In the genomic region with DNA sequence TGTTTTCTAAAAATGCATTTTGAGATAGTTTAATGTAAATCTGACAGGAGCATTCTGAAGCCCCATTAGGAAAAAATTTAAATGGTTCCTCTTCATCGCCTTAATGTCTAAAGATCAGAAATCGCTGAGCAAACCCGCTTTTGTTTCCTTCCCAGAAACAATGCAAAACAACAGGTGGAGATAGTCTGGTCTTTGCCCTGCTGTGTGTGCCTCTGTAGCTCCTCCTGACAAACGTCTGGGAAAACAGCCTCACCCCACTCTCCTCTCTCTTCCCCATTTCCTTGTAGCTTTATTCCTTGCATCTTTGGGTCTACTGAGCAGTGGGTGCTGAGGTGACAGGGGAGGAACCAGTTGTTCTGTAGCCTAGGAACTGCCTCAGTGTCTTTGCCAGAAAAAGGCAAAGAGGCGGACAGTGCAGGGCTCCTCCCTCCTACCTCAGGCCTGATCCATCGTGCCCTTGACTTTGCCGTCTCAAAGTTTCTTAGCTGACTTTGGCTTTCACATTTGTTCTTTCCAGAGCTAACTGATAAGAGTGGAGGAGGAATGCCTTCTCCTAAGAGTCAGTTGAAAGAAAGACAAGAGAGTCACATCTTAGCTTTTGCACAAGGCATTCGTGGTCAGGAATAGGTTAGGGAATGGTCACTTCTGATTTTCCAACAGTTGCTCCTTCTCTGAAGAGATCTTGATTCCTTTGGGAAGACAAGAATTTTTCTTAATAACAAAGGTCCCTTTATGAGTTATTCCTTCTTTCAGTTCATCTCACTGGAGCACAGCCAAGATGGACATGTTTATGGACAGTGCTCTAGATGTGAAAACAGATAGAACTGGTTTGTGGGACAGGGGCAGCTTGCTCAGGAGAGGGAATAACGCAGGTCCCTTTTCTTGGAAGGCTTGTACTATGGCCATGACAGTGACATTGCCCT, we compare ENCODE assay signal across 1 cellular context.
TF ChIP-seq lines count a peak whose summit lies in the region.

No MANE protein-coding gene starts in this region.

TF ChIP-seq in IMR-90, 13 proteins besides CTCF, POLR2A, EP300 and RAD21:
- TF ChIP-seq MXI1 (IDR thresholded peaks at IDR 0.05; ENCODE audit: borderline replicate concordance, low read depth, low read length): no peak
- TF ChIP-seq, protein P1, sequence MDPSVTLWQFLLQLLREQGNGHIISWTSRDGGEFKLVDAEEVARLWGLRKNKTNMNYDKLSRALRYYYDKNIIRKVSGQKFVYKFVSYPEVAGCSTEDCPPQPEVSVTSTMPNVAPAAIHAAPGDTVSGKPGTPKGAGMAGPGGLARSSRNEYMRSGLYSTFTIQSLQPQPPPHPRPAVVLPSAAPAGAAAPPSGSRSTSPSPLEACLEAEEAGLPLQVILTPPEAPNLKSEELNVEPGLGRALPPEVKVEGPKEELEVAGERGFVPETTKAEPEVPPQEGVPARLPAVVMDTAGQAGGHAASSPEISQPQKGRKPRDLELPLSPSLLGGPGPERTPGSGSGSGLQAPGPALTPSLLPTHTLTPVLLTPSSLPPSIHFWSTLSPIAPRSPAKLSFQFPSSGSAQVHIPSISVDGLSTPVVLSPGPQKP (IDR thresholded peaks at IDR 0.05; ENCODE audit: borderline replicate concordance, low read depth, low read length): no peak
- no peak for TF ChIP-seq RFX5 (IDR thresholded peaks at IDR 0.05; ENCODE audit: low read depth, low read length)
- TF ChIP-seq, protein P2, sequence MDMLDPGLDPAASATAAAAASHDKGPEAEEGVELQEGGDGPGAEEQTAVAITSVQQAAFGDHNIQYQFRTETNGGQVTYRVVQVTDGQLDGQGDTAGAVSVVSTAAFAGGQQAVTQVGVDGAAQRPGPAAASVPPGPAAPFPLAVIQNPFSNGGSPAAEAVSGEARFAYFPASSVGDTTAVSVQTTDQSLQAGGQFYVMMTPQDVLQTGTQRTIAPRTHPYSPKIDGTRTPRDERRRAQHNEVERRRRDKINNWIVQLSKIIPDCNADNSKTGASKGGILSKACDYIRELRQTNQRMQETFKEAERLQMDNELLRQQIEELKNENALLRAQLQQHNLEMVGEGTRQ (IDR thresholded peaks at IDR 0.05; ENCODE audit: low read depth, low read length): no peak
- TF ChIP-seq NFE2L2 (IDR thresholded peaks at IDR 0.05; ENCODE audit: low read depth, low read length): no peak
- no peak for TF ChIP-seq MAZ (IDR thresholded peaks at IDR 0.05; ENCODE audit: borderline replicate concordance, low read depth, low read length)
- TF ChIP-seq FOS (IDR thresholded peaks at IDR 0.05; ENCODE audit: low read depth, low read length): no peak
- TF ChIP-seq SMC3 (IDR thresholded peaks at IDR 0.05; ENCODE audit: low read depth, low read length): no peak
- TF ChIP-seq MAFK (IDR thresholded peaks at IDR 0.05; ENCODE audit: low read depth, low read length): no peak
- no peak for TF ChIP-seq RCOR1 (IDR thresholded peaks at IDR 0.05; ENCODE audit: insufficient replicate concordance, low read length)
- TF ChIP-seq CHD1 (IDR thresholded peaks at IDR 0.05; ENCODE audit: low read depth, low read length): no peak
- TF ChIP-seq BHLHE40 (IDR thresholded peaks at IDR 0.05; ENCODE audit: low read depth, low read length): no peak
- TF ChIP-seq CEBPB (IDR thresholded peaks at IDR 0.05; ENCODE audit: low read depth, low read length): no peak
